ENCODE assay signal across 11 cellular contexts in genomic region chr5:119417891-119418781, GRCh38. TPM values are rescaled to one million over a fixed set of nuclear protein-coding genes. Genes with fewer than 3 reads are reported as not detected.
DNase-seq lines count a peak whose midpoint lies in the region; ATAC-seq and TF ChIP-seq lines count a peak whose summit lies in the region.
"Had no signal": no experiment of that assay in that cellular context is flagged by ENCODE, and none has a peak within 500 bp of the region (broad histone marks: within the 10 kb centered on the region; RNA-seq: fewer than 3 reads in every experiment).

No MANE protein-coding gene starts in this region.

- no peak for TF ChIP-seq EP300 in gastroesophageal sphincter (IDR thresholded peaks at IDR 0.05)

- no peak for TF ChIP-seq POLR2A in gastroesophageal sphincter (IDR thresholded peaks at IDR 0.05)
- no peak for TF ChIP-seq POLR2A in vagina (IDR thresholded peaks at IDR 0.05)

- no peaks in the 10 kb centered on the region for H3K27me3 Mint-ChIP-seq in CD8-positive, alpha-beta T cell (ENCODE audit: low read depth)

- H3K36me3 Mint-ChIP-seq in CD8-positive, alpha-beta T cell, result no peaks in the 10 kb centered on the region

- DNase-seq in AG08395 (ENCODE audit: low spot score) (peak; percentile 47), HCEC 1CT (peak; percentile 39), vagina (ENCODE audit: extremely low spot score in 2 of 2) (no peak), T-helper 1 cell (no peak)
- no peak for DNase-seq in CD8-positive, alpha-beta T cell
- DNase-seq: activated CD4-positive, alpha-beta T cell treated with anti-CD3 and anti-CD28 coated beads for 4 hours; central memory CD4-positive, alpha-beta T cell; NCI-H1436 treated with DMSO at 0.1 percent for 48 hours had no signal

- H3K27ac Mint-ChIP-seq in CD8-positive, alpha-beta T cell, result no peak overlapping the region

- WGBS in gastroesophageal sphincter (ENCODE audit: low coverage in 1 of 2), 2 donors, result 56% methylated on average over 6 to 7 of the region's 7 CpGs

- no peak overlapping the region for H3K9ac ChIP-seq in SU-DHL-6 (ENCODE audit: low read length)

- H3K4me1 ChIP-seq in gastroesophageal sphincter (peaks cover 0 to 14% (median 0%) of the 10 kb centered on the region in 3 donors), vagina (peaks cover 12% of the 10 kb centered on the region)
- H3K4me1 ChIP-seq in CD8-positive, alpha-beta T cell (ENCODE audit: insufficient read depth, low read length), result peaks cover 8% of the 10 kb centered on the region

- H2AFZ ChIP-seq in SU-DHL-6 (ENCODE audit: low read depth, low read length, severe bottlenecking), result no peak overlapping the region

- H3K4me3 ChIP-seq in SU-DHL-6 (ENCODE audit: insufficient read depth, low read length, poor library complexity, severe bottlenecking), result no peak overlapping the region
- H3K4me3 ChIP-seq in gastroesophageal sphincter, result no peak overlapping the region
- no peak overlapping the region for H3K4me3 ChIP-seq in CD8-positive, alpha-beta T cell (ENCODE audit: low read depth, low read length)
- H3K4me3 ChIP-seq in vagina, result no peak overlapping the region

- H3K4me3 Mint-ChIP-seq in CD8-positive, alpha-beta T cell, result no peak overlapping the region

- no peaks in the 10 kb centered on the region for H3K9me3 Mint-ChIP-seq in CD8-positive, alpha-beta T cell

- intact Hi-C loops in CD8-positive, alpha-beta T cell (cut with DNase I, micrococcal nuclease), result no loop called here
- intact Hi-C loops in vagina (cut with DNase I), result loop anchor here (10.0 kb wide), 1 partner anchor 153 kb away; no protein-coding TSS in a partner anchor

- TF ChIP-seq CTCF in SU-DHL-6 (IDR thresholded peaks at IDR 0.05; ENCODE audit: insufficient read depth, low read length, poor library complexity, severe bottlenecking) (no peak), gastroesophageal sphincter (IDR thresholded peaks at IDR 0.05) (no peak), vagina (IDR thresholded peaks at IDR 0.05) (no peak)
- no peak for TF ChIP-seq CTCF in CD8-positive, alpha-beta T cell (IDR thresholded peaks at IDR 0.05)

- peaks cover 9% of the 10 kb centered on the region for H3K4me1 Mint-ChIP-seq in CD8-positive, alpha-beta T cell (ENCODE audit: low read depth)

- peak overlapping the region; percentile 29 for H3K4me2 ChIP-seq in SU-DHL-6 (ENCODE audit: low read depth, low read length, poor library complexity, severe bottlenecking)

- no peaks in the 10 kb centered on the region for H3K9me2 ChIP-seq in SU-DHL-6 (replicated peaks; ENCODE audit: insufficient read depth, low read length)

- H3K27me3 ChIP-seq in SU-DHL-6 (ENCODE audit: low read length) (no peaks in the 10 kb centered on the region), gastroesophageal sphincter (no peaks in the 10 kb centered on the region), vagina (no peaks in the 10 kb centered on the region)
- no peaks in the 10 kb centered on the region for H3K27me3 ChIP-seq in CD8-positive, alpha-beta T cell (ENCODE audit: insufficient read depth, low read length)

- H3K27ac ChIP-seq in SU-DHL-6 (ENCODE audit: low read depth, low read length), result no peak overlapping the region
- H3K27ac ChIP-seq in gastroesophageal sphincter, result peak overlapping the region in 3 of 4 donors; percentile 10 to 58 (median 19)
- no peak overlapping the region for H3K27ac ChIP-seq in CD8-positive, alpha-beta T cell (ENCODE audit: low read depth, low read length)
- no peak overlapping the region for H3K27ac ChIP-seq in vagina

- H3F3A ChIP-seq in SU-DHL-6 (ENCODE audit: insufficient read depth), result no peaks in the 10 kb centered on the region; the same call in 1 of the 2 replicates

- H3K36me3 ChIP-seq in SU-DHL-6 (ENCODE audit: low read length) (no peaks in the 10 kb centered on the region), gastroesophageal sphincter (no peaks in the 10 kb centered on the region), vagina (no peaks in the 10 kb centered on the region)
- H3K36me3 ChIP-seq in CD8-positive, alpha-beta T cell (ENCODE audit: insufficient read depth, low read length), result no peaks in the 10 kb centered on the region

- POLR2A ChIA-PET in CD8-positive, alpha-beta T cell (lab: Charles Lee), result interaction anchor here (0.5 kb wide), 1 partner anchor 177 kb away, joined by 3 read pairs; no protein-coding TSS in a partner anchor

- no peaks in the 10 kb centered on the region for H4K20me1 ChIP-seq in SU-DHL-6 (ENCODE audit: low read depth, low read length)

- CTCF ChIA-PET in CD8-positive, alpha-beta T cell (lab: Charles Lee), result interaction anchor here (0.7 to 1.6 kb wide), 5 partner anchors 17 to 430 kb away, joined by 3 to 6 read pairs (median 4); partner anchors contain the start of gene DTWD2

- no peak for ATAC-seq in gastroesophageal sphincter
- ATAC-seq in HG02642 (IDR thresholded peaks at IDR 0.05; ENCODE audit: poor library complexity, unreplicated experiment), result no peak
- no peak for ATAC-seq in CD8-positive, alpha-beta T cell

- H3K9me3 ChIP-seq in SU-DHL-6 (ENCODE audit: insufficient read depth, low read length), result no peaks in the 10 kb centered on the region
- no peaks in the 10 kb centered on the region for H3K9me3 ChIP-seq in gastroesophageal sphincter
- H3K9me3 ChIP-seq in CD8-positive, alpha-beta T cell (ENCODE audit: low read length), result no peaks in the 10 kb centered on the region
- no peaks in the 10 kb centered on the region for H3K9me3 ChIP-seq in vagina

- H3K79me2 ChIP-seq in SU-DHL-6 (ENCODE audit: insufficient read depth, low read length), result no peaks in the 10 kb centered on the region

RNA-seq across cellular contexts. Expression of gene HSD17B4, which starts 34.2 kb away (rescaled TPM):
- total RNA-seq in gastroesophageal sphincter (100 to 1,000 TPM in 1 of 4 donors, 10 to 100 TPM in 3; 69.4 to 108 (median 97.2) TPM), vagina (137 TPM)
- 1 to 10 TPM; 7.4 to 8.6 TPM for total RNA-seq in CD8-positive, alpha-beta T cell

Comparison
In these comparisons a context has a peak if more than half of its experiments do, and no peak if none do; other contexts are left out.
1. DNase-seq: peak in AG08395 (single experiment) and HCEC 1CT (single experiment); none in CD8-positive, alpha-beta T cell (0 of 7), vagina (0 of 2) and T-helper 1 cell (0 of 5).
2. H3K27ac ChIP-seq: peak in gastroesophageal sphincter (3 of 4); none in SU-DHL-6 (single experiment), CD8-positive, alpha-beta T cell (single experiment) and vagina (single experiment).
3. RNA of gene HSD17B4, which starts 34.2 kb away (total RNA-seq): 137 TPM in vagina (single experiment) and 69.4 to 108 TPM in gastroesophageal sphincter; 7.4 to 8.6 TPM in CD8-positive, alpha-beta T cell; every median in the first group is over 4 times any median in the second.